Comparison of ENCODE assay signal across 30 cellular contexts in the genomic region with DNA sequence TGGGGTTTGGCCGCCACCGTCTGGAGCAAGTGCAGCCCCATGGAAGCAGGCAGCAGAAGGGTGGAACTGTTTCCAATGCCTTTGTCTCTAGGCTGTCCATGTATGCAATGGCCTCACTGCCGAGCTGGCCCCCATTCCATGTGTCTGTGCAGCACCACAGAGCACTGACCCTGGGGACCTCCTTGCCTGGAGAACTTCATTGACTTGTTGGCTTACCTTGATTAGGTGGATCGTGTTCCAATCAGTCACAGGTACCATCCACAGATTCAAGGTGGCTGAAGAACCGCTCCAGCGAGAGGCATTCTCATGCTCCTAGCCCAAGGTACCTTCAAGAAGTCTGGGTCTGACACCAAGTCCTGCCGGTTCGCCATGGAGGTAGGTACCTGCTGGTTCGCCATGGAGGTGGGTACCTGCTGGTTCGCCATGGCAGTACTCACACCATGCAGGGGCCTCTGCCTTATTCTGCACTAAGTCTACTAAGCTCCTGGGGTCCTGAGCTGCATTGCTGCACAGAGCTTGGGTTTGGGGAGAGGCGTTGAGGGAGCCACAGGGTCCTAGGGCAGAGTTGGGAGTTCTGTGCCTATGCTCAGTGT.
"Had no signal": no experiment of that assay in that cellular context is flagged by ENCODE, and none has a peak within 500 bp of the region (broad histone marks: within the 10 kb centered on the region; RNA-seq: fewer than 3 reads in every experiment).

No MANE protein-coding gene starts in this region.

- H3K9me3 ChIP-seq: adrenal gland, body of pancreas, colonic mucosa, gastrocnemius medialis had no signal

- H3K4me1 ChIP-seq: adrenal gland, body of pancreas, colonic mucosa, foreskin keratinocyte, gastrocnemius medialis, heart right ventricle had no signal

- ATAC-seq: activated CD4-positive, alpha-beta T cell treated with anti-CD3 and anti-CD28 coated beads for 36 hours; activated CD8-positive, alpha-beta memory T cell treated with anti-CD3 and anti-CD28 coated beads, Interleukin-2, amount 10 ng/mL, durations not matched to agents 7 days and 5 days; activated CD8-positive, alpha-beta T cell treated with anti-CD3 and anti-CD28 coated beads, Interleukin-2, amount 10 ng/mL, durations not matched to agents 7 days and 5 days; activated naive CD8-positive, alpha-beta T cell treated with anti-CD3 and anti-CD28 coated beads, Interleukin-2, amount 50 U/mL, for 24 hours; body of pancreas; esophagus mucosa; foreskin keratinocyte; gastrocnemius medialis; heart right ventricle had no signal

- DNase-seq: activated CD4-positive, alpha-beta memory T cell treated with anti-CD3 and anti-CD28 coated beads for 36 hours; activated CD4-positive, alpha-beta T cell treated with anti-CD3 and anti-CD28 coated beads for 36 hours; activated CD4-positive, CD25-positive, alpha-beta regulatory T cell; activated CD4-positive, CD25-positive, alpha-beta regulatory T cell treated with anti-CD3 and anti-CD28 coated beads, Interleukin-2, amount 50 U/mL, for 72 hours; activated CD8-positive, alpha-beta memory T cell treated with anti-CD3 and anti-CD28 coated beads, Interleukin-2, amount 10 ng/mL, durations not matched to agents 7 days and 5 days; activated CD8-positive, alpha-beta memory T cell treated with anti-CD3 and anti-CD28 coated beads, Interleukin-2, amount 50 U/mL, for 4 hours; activated CD8-positive, alpha-beta T cell treated with anti-CD3 and anti-CD28 coated beads, Interleukin-2, amount 10 ng/mL, durations not matched to agents 7 days and 5 days; activated effector memory CD4-positive, alpha-beta T cell treated with anti-CD3 and anti-CD28 coated beads, Interleukin-2, amount 50 U/mL, for 16 hours; activated naive CD4-positive, alpha-beta T cell treated with anti-CD3 and anti-CD28 coated beads for 36 hours; activated naive CD8-positive, alpha-beta T cell treated with anti-CD3 and anti-CD28 coated beads for 36 hours; activated naive CD8-positive, alpha-beta T cell treated with anti-CD3 and anti-CD28 coated beads, Interleukin-2, amount 50 U/mL, for 24 hours; activated T-cell treated with anti-CD3 and anti-CD28 coated beads, Interleukin-2, amount 50 U/mL, for 1 hour; activated T-cell treated with anti-CD3 and anti-CD28 coated beads, Interleukin-2, amount 50 U/mL, for 48 hours; adrenal gland; amygdala; aorta; body of pancreas; caudate nucleus; colonic mucosa; effector CD8-positive, alpha-beta T cell; foreskin keratinocyte; gastrocnemius medialis; glutamatergic neuron; heart right ventricle; T-helper 2 cell had no signal

- H3K27ac ChIP-seq: adrenal gland, body of pancreas, colonic mucosa, foreskin keratinocyte, gastrocnemius medialis, heart right ventricle had no signal

- H3K27ac Mint-ChIP-seq: activated CD4-positive, alpha-beta memory T cell treated with anti-CD3 and anti-CD28 coated beads for 36 hours; activated CD4-positive, alpha-beta T cell treated with anti-CD3 and anti-CD28 coated beads for 36 hours; activated CD4-positive, alpha-beta T cell treated with anti-CD3 and anti-CD28 coated beads, Interleukin-2, amount 10 ng/mL, durations not matched to agents 24 days and 14 days; activated CD8-positive, alpha-beta memory T cell treated with anti-CD3 and anti-CD28 coated beads, Interleukin-2, amount 10 ng/mL, durations not matched to agents 7 days and 5 days; activated CD8-positive, alpha-beta T cell treated with anti-CD3 and anti-CD28 coated beads, Interleukin-2, amount 10 ng/mL, durations not matched to agents 7 days and 5 days; activated naive CD4-positive, alpha-beta T cell treated with anti-CD3 and anti-CD28 coated beads for 36 hours; activated naive CD4-positive, alpha-beta T cell treated with anti-CD3 and anti-CD28 coated beads, Interleukin-2, amount 50 U/mL, for 24 hours; activated naive CD8-positive, alpha-beta T cell treated with anti-CD3 and anti-CD28 coated beads for 36 hours; activated naive CD8-positive, alpha-beta T cell treated with anti-CD3 and anti-CD28 coated beads, Interleukin-2, amount 50 U/mL, for 24 hours; activated T-helper 1 cell treated with anti-CD3 and anti-CD28 coated beads, Interleukin-12 subunit alpha, Interleukin-12 subunit beta, Interleukin-2, Interleukin-4 antibody, amounts not matched to agents 30 ng/mL and 10 ng/mL and 1 ng/mL, durations not matched to agents 14 hours and 24 hours and 36 hours; activated T-helper 2 cell treated with anti-CD3 and anti-CD28 coated beads, Interferon-gamma antibody, Interleukin-2, Interleukin-4, amounts not matched to agents 10 μg/mL and 5 μg/mL and 100 μg/mL, durations not matched to agents 14 hours and 24 hours and 36 hours had no signal

- H3K27me3 Mint-ChIP-seq: activated CD4-positive, alpha-beta memory T cell treated with anti-CD3 and anti-CD28 coated beads for 36 hours; activated CD4-positive, alpha-beta T cell treated with anti-CD3 and anti-CD28 coated beads for 36 hours; activated CD4-positive, alpha-beta T cell treated with anti-CD3 and anti-CD28 coated beads, Interleukin-2, amount 10 ng/mL, durations not matched to agents 24 days and 14 days; activated CD8-positive, alpha-beta memory T cell treated with anti-CD3 and anti-CD28 coated beads, Interleukin-2, amount 10 ng/mL, durations not matched to agents 7 days and 5 days; activated naive CD4-positive, alpha-beta T cell treated with anti-CD3 and anti-CD28 coated beads, Interleukin-2, amount 50 U/mL, for 24 hours; activated naive CD8-positive, alpha-beta T cell treated with anti-CD3 and anti-CD28 coated beads, Interleukin-2, amount 50 U/mL, for 24 hours had no signal

- H3K4me3 ChIP-seq: adrenal gland, body of pancreas, colonic mucosa, gastrocnemius medialis, heart right ventricle had no signal

- H3K9me3 Mint-ChIP-seq: activated T-helper 1 cell treated with anti-CD3 and anti-CD28 coated beads, Interleukin-12 subunit alpha, Interleukin-12 subunit beta, Interleukin-2, Interleukin-4 antibody, amounts not matched to agents 30 ng/mL and 10 ng/mL and 1 ng/mL, durations not matched to agents 14 hours and 24 hours and 36 hours had no signal

- H3K36me3 ChIP-seq: adrenal gland, colonic mucosa, gastrocnemius medialis, heart right ventricle had no signal

- H3K36me3 Mint-ChIP-seq: activated CD4-positive, alpha-beta memory T cell treated with anti-CD3 and anti-CD28 coated beads for 36 hours; activated CD8-positive, alpha-beta memory T cell treated with anti-CD3 and anti-CD28 coated beads, Interleukin-2, amount 10 ng/mL, durations not matched to agents 7 days and 5 days; activated naive CD4-positive, alpha-beta T cell treated with anti-CD3 and anti-CD28 coated beads, Interleukin-2, amount 50 U/mL, for 24 hours; activated naive CD8-positive, alpha-beta T cell treated with anti-CD3 and anti-CD28 coated beads for 36 hours had no signal

- H3K4me3 Mint-ChIP-seq: activated CD4-positive, alpha-beta memory T cell treated with anti-CD3 and anti-CD28 coated beads for 36 hours; activated CD4-positive, alpha-beta T cell treated with anti-CD3 and anti-CD28 coated beads for 36 hours; activated CD4-positive, alpha-beta T cell treated with anti-CD3 and anti-CD28 coated beads, Interleukin-2, amount 10 ng/mL, durations not matched to agents 24 days and 14 days; activated CD8-positive, alpha-beta memory T cell treated with anti-CD3 and anti-CD28 coated beads, Interleukin-2, amount 10 ng/mL, durations not matched to agents 7 days and 5 days; activated CD8-positive, alpha-beta T cell treated with anti-CD3 and anti-CD28 coated beads, Interleukin-2, amount 10 ng/mL, durations not matched to agents 7 days and 5 days; activated naive CD4-positive, alpha-beta T cell treated with anti-CD3 and anti-CD28 coated beads for 36 hours; activated naive CD4-positive, alpha-beta T cell treated with anti-CD3 and anti-CD28 coated beads, Interleukin-2, amount 50 U/mL, for 24 hours; activated naive CD8-positive, alpha-beta T cell treated with anti-CD3 and anti-CD28 coated beads for 36 hours; activated naive CD8-positive, alpha-beta T cell treated with anti-CD3 and anti-CD28 coated beads, Interleukin-2, amount 50 U/mL, for 24 hours; activated T-helper 1 cell treated with anti-CD3 and anti-CD28 coated beads, Interleukin-12 subunit alpha, Interleukin-12 subunit beta, Interleukin-2, Interleukin-4 antibody, amounts not matched to agents 30 ng/mL and 10 ng/mL and 1 ng/mL, durations not matched to agents 14 hours and 24 hours and 36 hours had no signal

- H3K4me1 Mint-ChIP-seq: activated CD4-positive, alpha-beta T cell treated with anti-CD3 and anti-CD28 coated beads for 36 hours; activated CD4-positive, alpha-beta T cell treated with anti-CD3 and anti-CD28 coated beads, Interleukin-2, amount 10 ng/mL, durations not matched to agents 24 days and 14 days; activated CD8-positive, alpha-beta memory T cell treated with anti-CD3 and anti-CD28 coated beads, Interleukin-2, amount 10 ng/mL, durations not matched to agents 7 days and 5 days; activated naive CD4-positive, alpha-beta T cell treated with anti-CD3 and anti-CD28 coated beads, Interleukin-2, amount 50 U/mL, for 24 hours; activated naive CD8-positive, alpha-beta T cell treated with anti-CD3 and anti-CD28 coated beads for 36 hours; activated naive CD8-positive, alpha-beta T cell treated with anti-CD3 and anti-CD28 coated beads, Interleukin-2, amount 50 U/mL, for 24 hours had no signal

- H3K27me3 ChIP-seq: adrenal gland, body of pancreas, colonic mucosa, foreskin keratinocyte, gastrocnemius medialis, heart right ventricle had no signal
